Comparison of ENCODE assay signal across 1 cellular context in genomic region chr3:138912237-138912636, GRCh38.
TF ChIP-seq lines count a peak whose summit lies in the region.

No MANE protein-coding gene starts in this region.

TF ChIP-seq in K562, 482 proteins besides CTCF, POLR2A, EP300 and RAD21 (continued from another document):
- no peak for TF ChIP-seq MITF (IDR thresholded peaks at IDR 0.05)
- TF ChIP-seq ELF4 (CRISPR knock-in tag; IDR thresholded peaks at IDR 0.05): no peak
- no peak for TF ChIP-seq BRD4 (IDR thresholded peaks at IDR 0.05)
- no peak for TF ChIP-seq ZNF395 (CRISPR knock-in tag; IDR thresholded peaks at IDR 0.05)
- no peak for TF ChIP-seq CBFB (CRISPR knock-in tag; IDR thresholded peaks at IDR 0.05)
- no peak for TF ChIP-seq THRA (IDR thresholded peaks at IDR 0.05)
- TF ChIP-seq GTF2E2 (tag; IDR thresholded peaks at IDR 0.05): 0 out of 2 replicates have a peak, but pooled peaks have one; percentile 34
- no peak for TF ChIP-seq CBFA2T3 (IDR thresholded peaks at IDR 0.05)
- TF ChIP-seq ESRRA (IDR thresholded peaks at IDR 0.05; ENCODE audit: borderline replicate concordance, low read depth): no peak
- TF ChIP-seq FOXK2 (conservative IDR thresholded peaks at IDR 0.05 in 1 of 2, IDR thresholded peaks at IDR 0.05 in 1 of 2; ENCODE audit: low read depth in 2 of 2): no peak
- 0 out of 2 replicates have a peak, but pooled peaks have one; percentile 5 for TF ChIP-seq TAL1 (IDR thresholded peaks at IDR 0.05)
- no peak for TF ChIP-seq MBD2 (IDR thresholded peaks at IDR 0.05; ENCODE audit: borderline replicate concordance, low read depth)
- TF ChIP-seq FOXP4 (CRISPR knock-in tag; IDR thresholded peaks at IDR 0.05; ENCODE audit: borderline replicate concordance): no peak
- no peak for TF ChIP-seq SMC3 (conservative IDR thresholded peaks at IDR 0.05; ENCODE audit: insufficient read depth, low read depth, low read length)
- TF ChIP-seq CREB5 (CRISPR knock-in tag; IDR thresholded peaks at IDR 0.05): no peak
- no peak for TF ChIP-seq ZNF445 (CRISPR knock-in tag; IDR thresholded peaks at IDR 0.05; ENCODE audit: low read depth)
- no peak for TF ChIP-seq GATAD2A (IDR thresholded peaks at IDR 0.05)
- TF ChIP-seq SUPT5H (IDR thresholded peaks at IDR 0.05): no peak
- no peak for TF ChIP-seq TSC22D4 (tag; IDR thresholded peaks at IDR 0.05)
- no peak for TF ChIP-seq ZBTB34 (CRISPR knock-in tag; IDR thresholded peaks at IDR 0.05)
- TF ChIP-seq CEBPZ (IDR thresholded peaks at IDR 0.05; ENCODE audit: borderline replicate concordance, low read depth, low read length): no peak
- peak; percentile 40 for TF ChIP-seq ARID1B (IDR thresholded peaks at IDR 0.05)
- no peak for TF ChIP-seq CBX8 (IDR thresholded peaks at IDR 0.05; ENCODE audit: borderline replicate concordance, extremely low read depth, low read depth, low read length, poor library complexity, severe bottlenecking)
- no peak for TF ChIP-seq YBX1 (IDR thresholded peaks at IDR 0.05)
- TF ChIP-seq SRF (CRISPR knock-in tag; IDR thresholded peaks at IDR 0.05): no peak
- TF ChIP-seq TSHZ1 (CRISPR knock-in tag; IDR thresholded peaks at IDR 0.05): no peak
- no peak for TF ChIP-seq ETV6 (IDR thresholded peaks at IDR 0.05; ENCODE audit: borderline replicate concordance in 1 of 2, low read depth in 2 of 2, low read length in 1 of 2)
- TF ChIP-seq ETV6 (CRISPR knock-in tag; IDR thresholded peaks at IDR 0.05; ENCODE audit: borderline replicate concordance): no peak
